Comparison of ENCODE assay signal across 34 cellular contexts in genomic region chr1:113353581-113353980, GRCh38. TPM values are rescaled to one million over a fixed set of nuclear protein-coding genes. Genes with fewer than 3 reads are reported as not detected.
DNase-seq lines count a peak whose midpoint lies in the region; ATAC-seq, FAIRE-seq and TF ChIP-seq lines count a peak whose summit lies in the region.
"Had no signal": no experiment of that assay in that cellular context is flagged by ENCODE, and none has a peak within 500 bp of the region (broad histone marks: within the 10 kb centered on the region; RNA-seq: fewer than 3 reads in every experiment).

No MANE protein-coding gene starts in this region.

- no peak for TF ChIP-seq EP300 in SK-N-SH (IDR thresholded peaks at IDR 0.05; ENCODE audit: borderline replicate concordance in 1 of 2, low read depth in 1 of 2, low read length in 1 of 2)

- H4K20me1 ChIP-seq in SK-N-SH (ENCODE audit: insufficient read depth) (no peaks in the 10 kb centered on the region), PC-3 (ENCODE audit: low read length) (no peaks in the 10 kb centered on the region)

- TF ChIP-seq POLR2A in gastrocnemius medialis (IDR thresholded peaks at IDR 0.05) = no peak

- ATAC-seq in SK-N-SH treated with all-trans-retinoic acid at 6 μM for 48 hours (no peak), PC-3 (no peak), HG02884 (IDR thresholded peaks at IDR 0.05; ENCODE audit: unreplicated experiment) (no peak), gastrocnemius medialis (no peak)
- ATAC-seq in stimulated activated naive CD8-positive, alpha-beta T cell treated with anti-CD3 and anti-CD28 coated beads, Interleukin-15, amount 100 ng/mL, for 72 hours = no peak
- ATAC-seq: activated naive CD4-positive, alpha-beta T cell treated with anti-CD3 and anti-CD28 coated beads, Interleukin-2, amount 50 U/mL, for 72 hours; CD8-positive, alpha-beta T cell; T-cell; upper lobe of right lung had no signal

- H3K4me2 ChIP-seq in SK-N-SH (no peak overlapping the region), PC-3 (ENCODE audit: low read length) (no peak overlapping the region)
- H3K4me2 ChIP-seq: KMS-11, smooth muscle cell had no signal

- no peak overlapping the region for H3K27ac Mint-ChIP-seq in stimulated activated naive CD8-positive, alpha-beta T cell treated with anti-CD3 and anti-CD28 coated beads, Interleukin-15, amount 100 ng/mL, for 72 hours
- H3K27ac Mint-ChIP-seq: activated CD4-positive, alpha-beta T cell treated with anti-CD3 and anti-CD28 coated beads, Interleukin-2, amount 10 ng/mL, durations not matched to agents 24 days and 14 days; activated naive CD4-positive, alpha-beta T cell treated with anti-CD3 and anti-CD28 coated beads, Interleukin-2, amount 50 U/mL, for 72 hours; activated T-helper 2 cell treated with anti-CD3 and anti-CD28 coated beads, Interferon-gamma antibody, Interleukin-2, Interleukin-4, amounts not matched to agents 10 μg/mL and 5 μg/mL and 100 μg/mL, durations not matched to agents 14 hours and 24 hours and 36 hours; CD8-positive, alpha-beta T cell; mesothelial cell of epicardium; T-cell had no signal

- no peak for TF ChIP-seq RAD21 in SK-N-SH (IDR thresholded peaks at IDR 0.05; ENCODE audit: low read length)

- H3K27ac ChIP-seq in SK-N-SH (ENCODE audit: low read depth in 2 of 2, low read length in 1 of 2) (no peak overlapping the region), PC-3 (ENCODE audit: low read length) (no peak overlapping the region), gastrocnemius medialis (no peak overlapping the region)
- H3K27ac ChIP-seq: epithelial cell of prostate, KMS-11, Peyer's patch, right atrium auricular region, SJCRH30, upper lobe of right lung had no signal

- H2AFZ ChIP-seq in SK-N-SH (ENCODE audit: low read depth) (no peak overlapping the region), PC-3 (ENCODE audit: low read length) (no peak overlapping the region)

- no peak overlapping the region for H3K4me3 Mint-ChIP-seq in stimulated activated naive CD8-positive, alpha-beta T cell treated with anti-CD3 and anti-CD28 coated beads, Interleukin-15, amount 100 ng/mL, for 72 hours
- H3K4me3 Mint-ChIP-seq: activated CD4-positive, alpha-beta T cell treated with anti-CD3 and anti-CD28 coated beads, Interleukin-2, amount 10 ng/mL, durations not matched to agents 24 days and 14 days; CD8-positive, alpha-beta T cell; mesothelial cell of epicardium; T-cell had no signal

- H3K9ac ChIP-seq in SK-N-SH (no peak overlapping the region), PC-3 (ENCODE audit: low read length) (no peak overlapping the region)
- H3K9ac ChIP-seq: KMS-11 had no signal

- POLR2A ChIA-PET in SK-N-SH (lab: Yijun Ruan, JAX) = no interaction called here
- POLR2A ChIA-PET in PC-3 (lab: Charles Lee; ENCODE audit: unreplicated experiment) = no interaction called here

- H3K27me3 Mint-ChIP-seq in stimulated activated naive CD8-positive, alpha-beta T cell treated with anti-CD3 and anti-CD28 coated beads, Interleukin-15, amount 100 ng/mL, for 72 hours = no peaks in the 10 kb centered on the region

- WGBS in SK-N-SH (ENCODE audit: low lambda C conversion rate) = 26% methylated on average over 2 of the region's 2 CpGs

- H3K9me2 ChIP-seq in SK-N-SH (no peaks in the 10 kb centered on the region; the same call in 1 of the 2 replicates), PC-3 (replicated peaks; ENCODE audit: low read length) (no peaks in the 10 kb centered on the region)

- in situ Hi-C loops in gastrocnemius medialis (cut with MboI; ENCODE audit: low sequenced_read_pairs in 4 of 4) = no loop called here

- CTCF ChIA-PET in SK-N-SH (lab: Yijun Ruan, JAX) = interaction anchor here (0.8 kb wide), 1 partner anchor 26 kb away, joined by 3 read pairs; no protein-coding TSS in a partner anchor
- CTCF ChIA-PET in PC-3 (lab: Charles Lee) = no interaction called here

- no peaks in the 10 kb centered on the region for H3K79me2 ChIP-seq in SK-N-SH (ENCODE audit: insufficient read depth)
- no peaks in the 10 kb centered on the region for H3K79me2 ChIP-seq in PC-3 (ENCODE audit: low read length)

- no TSS peak for BruUV-seq in PC-3 (replicated peaks; lab: Mats Ljungman, UMichigan)

- no peaks in the 10 kb centered on the region for H3K36me3 ChIP-seq in SK-N-SH (replicated peaks in 1 of 2; ENCODE audit: control insufficient read depth in 1 of 2, insufficient read depth in 2 of 2, low read length in 1 of 2)
- H3K36me3 ChIP-seq in PC-3 (ENCODE audit: low read depth, low read length) = no peaks in the 10 kb centered on the region
- H3K36me3 ChIP-seq in bronchial epithelial cell (ENCODE audit: control insufficient read depth, insufficient read depth, low read length) = no peaks in the 10 kb centered on the region
- no peaks in the 10 kb centered on the region for H3K36me3 ChIP-seq in gastrocnemius medialis
- H3K36me3 ChIP-seq: BE2C, Peyer's patch, right atrium auricular region, SJCRH30, upper lobe of right lung had no signal

- no peaks in the 10 kb centered on the region for H3F3A ChIP-seq in SK-N-SH (replicated peaks; ENCODE audit: insufficient read depth)
- no peaks in the 10 kb centered on the region for H3F3A ChIP-seq in PC-3 (ENCODE audit: low read length, unreplicated experiment)

- H3K27me3 ChIP-seq in SK-N-SH (ENCODE audit: insufficient read depth) = no peaks in the 10 kb centered on the region
- H3K27me3 ChIP-seq in PC-3 (ENCODE audit: low read length) = no peaks in the 10 kb centered on the region
- H3K27me3 ChIP-seq in bronchial epithelial cell (ENCODE audit: control insufficient read depth, insufficient read depth, low read length) = no peaks in the 10 kb centered on the region
- H3K27me3 ChIP-seq in gastrocnemius medialis = no peaks in the 10 kb centered on the region
- H3K27me3 ChIP-seq: BE2C, Peyer's patch, right atrium auricular region, SJCRH30, upper lobe of right lung had no signal

- no peaks in the 10 kb centered on the region for H3K9me3 ChIP-seq in SK-N-SH
- no peaks in the 10 kb centered on the region for H3K9me3 ChIP-seq in PC-3 (ENCODE audit: low read length)
- no peaks in the 10 kb centered on the region for H3K9me3 ChIP-seq in gastrocnemius medialis
- H3K9me3 ChIP-seq: BE2C, Peyer's patch, right atrium auricular region, SJCRH30, upper lobe of right lung had no signal

- no peaks in the 10 kb centered on the region for H3K4me1 ChIP-seq in SK-N-SH (ENCODE audit: control insufficient read depth in 1 of 2, insufficient read depth in 2 of 2, low read depth in 1 of 2, low read length in 1 of 2)
- no peaks in the 10 kb centered on the region; the same call in 1 of the 2 replicates for H3K4me1 ChIP-seq in PC-3 (ENCODE audit: insufficient read depth, low read length)
- H3K4me1 ChIP-seq in gastrocnemius medialis = no peaks in the 10 kb centered on the region
- H3K4me1 ChIP-seq: BE2C, Peyer's patch, right atrium auricular region, SJCRH30, upper lobe of right lung had no signal

- TF ChIP-seq CTCF in SK-N-SH (IDR thresholded peaks at IDR 0.05) (no peak), PC-3 (conservative IDR thresholded peaks at IDR 0.05; ENCODE audit: low read depth, low read length) (no peak), bronchial epithelial cell (IDR thresholded peaks at IDR 0.05; ENCODE audit: insufficient read depth, low read length, severe bottlenecking) (no peak), gastrocnemius medialis (IDR thresholded peaks at IDR 0.05 in 4 of 5, conservative IDR thresholded peaks at IDR 0.05 in 1 of 5) (no peak)

- no peak for FAIRE-seq in bronchial epithelial cell (lab: Jason Lieb, UNC)
- FAIRE-seq: islet of Langerhans had no signal

- H3K9me3 Mint-ChIP-seq in stimulated activated naive CD8-positive, alpha-beta T cell treated with anti-CD3 and anti-CD28 coated beads, Interleukin-15, amount 100 ng/mL, for 72 hours = no peaks in the 10 kb centered on the region
- H3K9me3 Mint-ChIP-seq: activated naive CD4-positive, alpha-beta T cell treated with anti-CD3 and anti-CD28 coated beads, Interleukin-2, amount 50 U/mL, for 72 hours; activated T-helper 2 cell treated with anti-CD3 and anti-CD28 coated beads, Interferon-gamma antibody, Interleukin-2, Interleukin-4, amounts not matched to agents 10 μg/mL and 5 μg/mL and 100 μg/mL, durations not matched to agents 14 hours and 24 hours and 36 hours; CD8-positive, alpha-beta T cell; mesothelial cell of epicardium; T-cell had no signal

- DNase-seq in SK-N-SH (no peak), PC-3 (peak; percentile 30), bronchial epithelial cell (ENCODE audit: low read depth) (peak; percentile 69), kidney glomerular epithelial cell (lab: John Stamatoyannopoulos, UW) (no peak), gastrocnemius medialis (no peak)
- DNase-seq in stimulated activated naive CD8-positive, alpha-beta T cell treated with anti-CD3 and anti-CD28 coated beads, Interleukin-15, amount 100 ng/mL, for 72 hours = no peak
- DNase-seq: activated CD4-positive, alpha-beta T cell treated with anti-CD3 and anti-CD28 coated beads, Interleukin-2, amount 10 ng/mL, durations not matched to agents 24 days and 14 days; activated CD8-positive, alpha-beta memory T cell treated with anti-CD3 and anti-CD28 coated beads for 24 hours; activated T-cell treated with anti-CD3 and anti-CD28 coated beads for 4 hours; amygdala; BE2C; CD8-positive, alpha-beta T cell; effector CD4-positive, alpha-beta T cell; GOT3; head of caudate nucleus; NCI-H1417 treated with DMSO at 0.1 percent for 48 hours; NCI-H2081 treated with DMSO at 0.1 percent for 48 hours; NCI-H2227 treated with DMSO at 0.1 percent for 48 hours; Peyer's patch; posterior cingulate gyrus; SJCRH30; stimulated activated naive CD4-positive, alpha-beta T cell treated with Interleukin-2 at 50 U/mL for 16 hours; T-cell; upper lobe of right lung had no signal

- no peaks in the 10 kb centered on the region for H3K4me1 Mint-ChIP-seq in stimulated activated naive CD8-positive, alpha-beta T cell treated with anti-CD3 and anti-CD28 coated beads, Interleukin-15, amount 100 ng/mL, for 72 hours
- H3K4me1 Mint-ChIP-seq: activated CD4-positive, alpha-beta T cell treated with anti-CD3 and anti-CD28 coated beads, Interleukin-2, amount 10 ng/mL, durations not matched to agents 24 days and 14 days; mesothelial cell of epicardium; T-cell had no signal

- H3K4me3 ChIP-seq in SK-N-SH (ENCODE audit: low read depth in 2 of 2, low read length in 1 of 2) (no peak overlapping the region), PC-3 (ENCODE audit: low read length) (no peak overlapping the region), bronchial epithelial cell (ENCODE audit: low read depth, low read length) (no peak overlapping the region), gastrocnemius medialis (no peak overlapping the region)
- H3K4me3 ChIP-seq: Peyer's patch, right atrium auricular region, SJCRH30, smooth muscle cell, upper lobe of right lung had no signal

- intact Hi-C loops in PC-3 (cut with micrococcal nuclease) = no loop called here
- intact Hi-C loops in gastrocnemius medialis (cut with DNase I; ENCODE audit: low total_unique reads) = no loop called here

TF ChIP-seq in SK-N-SH, 30 proteins besides CTCF, POLR2A, EP300 and RAD21 (continues in another document):
- TF ChIP-seq RFX5 (IDR thresholded peaks at IDR 0.05; ENCODE audit: low read length) = no peak

RNA-seq across cellular contexts. Expression of gene MAGI3, which starts 36.7 kb away (rescaled TPM):
- 2.9 and 3.8 TPM in 2 replicates for polyA plus RNA-seq in SK-N-SH (2012; rRNA removed)
- polyA plus RNA-seq in SK-N-SH (2012; cell fraction: cytosol; rRNA removed) = 4.3 and 4.6 TPM in 2 replicates
- polyA plus RNA-seq in SK-N-SH (2012; cell fraction: nucleus; rRNA removed) = 3.6 and 6.0 TPM in 2 replicates
- total RNA-seq in PC-3 (2014; rRNA removed) (7.2 and 10.7 TPM in 2 replicates), bronchial epithelial cell (6.3 and 12.3 TPM in 2 replicates), gastrocnemius medialis (1 to 10 TPM; 2.8 to 4.1 (median 4.0) TPM)

Comparison
In these comparisons a context has a peak if more than half of its experiments do, and no peak if none do; other contexts are left out.
1. DNase-seq: peak in PC-3 (single experiment) and bronchial epithelial cell (single experiment); none in SK-N-SH (single experiment), kidney glomerular epithelial cell (single experiment), stimulated activated naive CD8-positive, alpha-beta T cell treated with anti-CD3 and anti-CD28 coated beads, Interleukin-15, amount 100 ng/mL, for 72 hours (0 of 2) and gastrocnemius medialis (0 of 2).